15 cellular contexts compared by ENCODE assay signal in the genomic region with DNA sequence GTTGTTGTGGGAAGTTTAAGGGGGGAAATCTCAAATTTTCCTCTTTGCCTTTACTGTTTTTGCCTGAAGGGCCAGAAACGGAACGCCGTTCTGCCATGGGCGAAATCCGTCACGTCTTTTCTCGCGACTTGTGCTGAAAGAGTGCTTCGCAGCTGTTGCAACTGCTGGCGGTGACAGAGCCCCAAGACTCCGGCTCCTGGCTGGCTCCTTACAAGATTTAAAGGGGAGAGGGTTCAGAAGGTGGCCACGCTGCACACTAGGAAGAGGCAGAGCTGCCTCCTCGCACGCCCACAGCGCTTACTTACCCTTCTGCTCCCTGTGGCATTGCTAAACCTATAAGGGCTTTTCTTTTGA.
DNase-seq lines count a peak whose midpoint lies in the region; ATAC-seq and TF ChIP-seq lines count a peak whose summit lies in the region.
"Had no signal": no experiment of that assay in that cellular context is flagged by ENCODE, and none has a peak within 500 bp of the region (broad histone marks: within the 10 kb centered on the region; RNA-seq: fewer than 3 reads in every experiment).

No MANE protein-coding gene starts in this region.

- no peaks in the 10 kb centered on the region for H4K20me1 ChIP-seq in PC-3 (ENCODE audit: low read length)

- peaks cover 3% of the 10 kb centered on the region; the same call in 1 of the 2 replicates for H3K4me1 ChIP-seq in BE2C
- H3K4me1 ChIP-seq in ascending aorta, result no peaks in the 10 kb centered on the region
- H3K4me1 ChIP-seq in PC-3 (ENCODE audit: insufficient read depth, low read length), result no peaks in the 10 kb centered on the region

- CTCF ChIA-PET in PC-3 (lab: Charles Lee), result no interaction called here

- H2AFZ ChIP-seq in PC-3 (ENCODE audit: low read length), result no peak overlapping the region

- ATAC-seq in GM21786 (IDR thresholded peaks at IDR 0.05; ENCODE audit: unreplicated experiment), result no peak
- no peak for ATAC-seq in PC-3

- H3K9me3 ChIP-seq in BE2C (no peaks in the 10 kb centered on the region), ascending aorta (no peaks in the 10 kb centered on the region), PC-3 (ENCODE audit: low read length) (no peaks in the 10 kb centered on the region)

- no peaks in the 10 kb centered on the region for H3K36me3 Mint-ChIP-seq in activated naive CD8-positive, alpha-beta T cell treated with anti-CD3 and anti-CD28 coated beads for 36 hours
- H3K36me3 Mint-ChIP-seq: activated naive CD8-positive, alpha-beta T cell treated with anti-CD3 and anti-CD28 coated beads, Interleukin-2, amount 10 ng/mL, durations not matched to agents 7 days and 5 days had no signal

- no peaks in the 10 kb centered on the region for H3F3A ChIP-seq in PC-3 (ENCODE audit: low read length, unreplicated experiment)

- H3K79me2 ChIP-seq in PC-3 (ENCODE audit: low read length), result no peaks in the 10 kb centered on the region

- POLR2A ChIA-PET in PC-3 (lab: Charles Lee; ENCODE audit: unreplicated experiment), result no interaction called here

- no peak overlapping the region for H3K4me2 ChIP-seq in PC-3 (ENCODE audit: low read length)
- H3K4me2 ChIP-seq: KMS-11 had no signal

- intact Hi-C loops in ascending aorta (cut with DNase I) (no loop called here), PC-3 (cut with micrococcal nuclease) (no loop called here)

- H3K4me3 ChIP-seq in BE2C (ENCODE audit: low read depth, low read length) (peak overlapping the region; percentile 48), ascending aorta (peak overlapping the region; percentile 14 to 26), skeletal muscle cell (ENCODE audit: low read depth, low read length) (peak overlapping the region; percentile 28), PC-3 (ENCODE audit: low read length) (no peak overlapping the region)

- no peaks in the 10 kb centered on the region for H3K9me2 ChIP-seq in PC-3 (replicated peaks; ENCODE audit: low read length)

- H3K4me1 Mint-ChIP-seq in activated naive CD8-positive, alpha-beta T cell treated with anti-CD3 and anti-CD28 coated beads for 36 hours, result peaks cover 2% of the 10 kb centered on the region
- H3K4me1 Mint-ChIP-seq: activated naive CD8-positive, alpha-beta T cell treated with anti-CD3 and anti-CD28 coated beads, Interleukin-2, amount 10 ng/mL, durations not matched to agents 7 days and 5 days; B cell had no signal

- DNase-seq in BE2C, result no peak
- peak in 1 of 2 donors; percentile 56 for DNase-seq in ascending aorta (ENCODE audit: low spot score in 2 of 2)
- DNase-seq in inferior parietal cortex (ENCODE audit: extremely low spot score), result peak; percentile 68
- no peak for DNase-seq in skeletal muscle cell (ENCODE audit: low read depth)
- no peak for DNase-seq in activated CD4-positive, alpha-beta T cell treated with anti-CD3 and anti-CD28 coated beads for 4 hours
- DNase-seq in activated naive CD8-positive, alpha-beta T cell treated with anti-CD3 and anti-CD28 coated beads for 36 hours, result no peak
- no peak for DNase-seq in PC-3
- DNase-seq: activated naive CD8-positive, alpha-beta T cell treated with anti-CD3 and anti-CD28 coated beads, Interleukin-2, amount 10 ng/mL, durations not matched to agents 7 days and 5 days; endodermal cell; NCI-H2081 treated with DMSO at 0.1 percent for 48 hours; stimulated activated CD4-positive, alpha-beta T cell treated with anti-CD3 and anti-CD28 coated beads, Interleukin-15, amount 100 ng/mL, for 24 hours had no signal

- H3K27me3 ChIP-seq in BE2C (no peaks in the 10 kb centered on the region), ascending aorta (no peaks in the 10 kb centered on the region), PC-3 (ENCODE audit: low read length) (peaks cover 32% of the 10 kb centered on the region)

- H3K27ac Mint-ChIP-seq in activated naive CD8-positive, alpha-beta T cell treated with anti-CD3 and anti-CD28 coated beads for 36 hours, result no peak overlapping the region
- H3K27ac Mint-ChIP-seq: activated naive CD8-positive, alpha-beta T cell treated with anti-CD3 and anti-CD28 coated beads, Interleukin-2, amount 10 ng/mL, durations not matched to agents 7 days and 5 days; B cell; endodermal cell; T-helper 1 cell treated with Interleukin-12 subunit alpha and Interleukin-12 subunit beta and Interleukin-4 antibody, amounts not matched to agents 30 μg/mL and 1 μg/mL, for 36 hours had no signal

- no peak overlapping the region for H3K27ac ChIP-seq in ascending aorta
- no peak overlapping the region for H3K27ac ChIP-seq in PC-3 (ENCODE audit: low read length)
- H3K27ac ChIP-seq: KMS-11 had no signal

- peaks cover 75% of the 10 kb centered on the region for H3K27me3 Mint-ChIP-seq in activated naive CD8-positive, alpha-beta T cell treated with anti-CD3 and anti-CD28 coated beads for 36 hours

- TF ChIP-seq CTCF in BE2C (IDR thresholded peaks at IDR 0.05; ENCODE audit: low read depth, low read length), result no peak
- TF ChIP-seq CTCF in ascending aorta (IDR thresholded peaks at IDR 0.05), result no peak
- TF ChIP-seq CTCF in PC-3 (conservative IDR thresholded peaks at IDR 0.05; ENCODE audit: low read depth, low read length), result no peak

- H3K36me3 ChIP-seq in BE2C, result no peaks in the 10 kb centered on the region
- no peaks in the 10 kb centered on the region for H3K36me3 ChIP-seq in ascending aorta
- H3K36me3 ChIP-seq in PC-3 (ENCODE audit: low read depth, low read length), result no peaks in the 10 kb centered on the region

- no TSS peak for BruUV-seq in PC-3 (replicated peaks; lab: Mats Ljungman, UMichigan)

- H3K9ac ChIP-seq in PC-3 (ENCODE audit: low read length), result no peak overlapping the region
- H3K9ac ChIP-seq: KMS-11 had no signal

- H3K9me3 Mint-ChIP-seq in activated naive CD8-positive, alpha-beta T cell treated with anti-CD3 and anti-CD28 coated beads for 36 hours, result no peaks in the 10 kb centered on the region
- H3K9me3 Mint-ChIP-seq: activated naive CD8-positive, alpha-beta T cell treated with anti-CD3 and anti-CD28 coated beads, Interleukin-2, amount 10 ng/mL, durations not matched to agents 7 days and 5 days; endodermal cell had no signal

- no peak overlapping the region for H3K4me3 Mint-ChIP-seq in activated naive CD8-positive, alpha-beta T cell treated with anti-CD3 and anti-CD28 coated beads for 36 hours
- H3K4me3 Mint-ChIP-seq: activated naive CD8-positive, alpha-beta T cell treated with anti-CD3 and anti-CD28 coated beads, Interleukin-2, amount 10 ng/mL, durations not matched to agents 7 days and 5 days; B cell; endodermal cell; T-helper 1 cell treated with Interleukin-12 subunit alpha and Interleukin-12 subunit beta and Interleukin-4 antibody, amounts not matched to agents 30 μg/mL and 1 μg/mL, for 36 hours had no signal
